In the genomic region with DNA sequence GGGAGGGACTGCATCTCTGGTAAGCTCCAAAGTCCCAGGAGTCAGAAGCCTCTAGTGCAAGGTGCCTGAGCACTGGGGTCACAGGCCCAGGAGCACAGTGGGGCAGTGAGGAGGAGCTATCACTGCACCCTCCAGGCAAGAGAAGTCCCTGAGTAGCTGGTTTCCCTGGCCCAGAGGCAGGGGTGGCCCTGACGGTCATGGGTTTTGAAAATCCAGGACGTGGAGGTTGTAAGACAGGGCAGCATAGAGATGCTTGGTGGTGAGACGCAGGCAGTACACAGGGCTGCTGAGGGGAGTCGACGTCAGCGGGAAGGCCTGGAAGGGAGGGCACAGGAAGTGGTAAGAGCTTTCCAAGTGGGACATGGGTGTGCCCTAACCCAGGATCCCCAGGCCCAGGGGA, we compare ENCODE assay signal across 25 cellular contexts. TPM values are rescaled to one million over a fixed set of nuclear protein-coding genes. Genes with fewer than 3 reads are reported as not detected.
DNase-seq lines count a peak whose midpoint lies in the region; ATAC-seq and TF ChIP-seq lines count a peak whose summit lies in the region.
"Had no signal": no experiment of that assay in that cellular context is flagged by ENCODE, and none has a peak within 500 bp of the region (broad histone marks: within the 10 kb centered on the region; RNA-seq: fewer than 3 reads in every experiment).

No MANE protein-coding gene starts in this region.

- peaks cover 25% of the 10 kb centered on the region for H3K36me3 Mint-ChIP-seq in effector memory CD8-positive, alpha-beta T cell (ENCODE audit: insufficient read depth)
- peaks cover 36% of the 10 kb centered on the region in 2 donors for H3K36me3 Mint-ChIP-seq in stimulated activated naive B cell treated with anti-CD40 and anti-IgM and Interleukin-4, amounts not matched to agents 10 μg/mL and 1 μg/mL and 100 μg/mL, for 72 hours

- DNase-seq in right cardiac atrium (no peak), left ventricle myocardium inferior (no peak), NB4 (ENCODE audit: low read depth) (peak; percentile 28), anterior cingulate cortex (lab: John Stamatoyannopoulos, UW) (no peak)
- no peak for DNase-seq in effector memory CD8-positive, alpha-beta T cell
- DNase-seq in stimulated activated naive B cell treated with anti-CD40 and anti-IgM and Interleukin-4, amounts not matched to agents 10 μg/mL and 1 μg/mL and 100 μg/mL, for 72 hours = no peak
- DNase-seq in stimulated activated CD4-positive, alpha-beta T cell treated with anti-CD3 and anti-CD28 coated beads, Interleukin-4, amount 100 ng/mL, for 24 hours = no peak
- DNase-seq: activated naive CD4-positive, alpha-beta T cell; activated T-cell treated with anti-CD3 and anti-CD28 coated beads, Interleukin-2, amount 50 U/mL, for 1 hour; body of pancreas; DMS79; heart right ventricle; left colon; naive B cell; NCI-H1436 treated with DMSO at 0.1 percent for 48 hours; NCI-H2107; NCI-H446; right lobe of liver; T-helper 9 cell; trophoblast cell had no signal

- H3K4me1 Mint-ChIP-seq in effector memory CD8-positive, alpha-beta T cell (ENCODE audit: low read depth in 2 of 2) = peaks cover 0 to 4% of the 10 kb centered on the region in 2 donors
- H3K4me1 Mint-ChIP-seq in stimulated activated naive B cell treated with anti-CD40 and anti-IgM and Interleukin-4, amounts not matched to agents 10 μg/mL and 1 μg/mL and 100 μg/mL, for 72 hours = peaks cover 0 to 4% of the 10 kb centered on the region in 2 donors

- H3K27me3 ChIP-seq in right cardiac atrium (ENCODE audit: control insufficient read depth, insufficient read depth) (no peaks in the 10 kb centered on the region), left ventricle myocardium inferior (ENCODE audit: low read depth) (no peaks in the 10 kb centered on the region)
- H3K27me3 ChIP-seq: body of pancreas, heart right ventricle, right lobe of liver had no signal

- no peaks in the 10 kb centered on the region for H3K9me3 ChIP-seq in right cardiac atrium (ENCODE audit: control insufficient read depth, low read length)
- no peaks in the 10 kb centered on the region for H3K9me3 ChIP-seq in left ventricle myocardium inferior (replicated peaks)
- H3K9me3 ChIP-seq: body of pancreas, heart right ventricle, right lobe of liver had no signal

- no peaks in the 10 kb centered on the region for H3K4me1 ChIP-seq in right cardiac atrium (ENCODE audit: control insufficient read depth, insufficient read depth, low read length)
- H3K4me1 ChIP-seq in left ventricle myocardium inferior = peaks cover 7% of the 10 kb centered on the region
- H3K4me1 ChIP-seq: body of pancreas, right lobe of liver had no signal

- WGBS in right cardiac atrium = 73% methylated on average over 6 of the region's 6 CpGs

- H3K4me3 Mint-ChIP-seq in effector memory CD8-positive, alpha-beta T cell = no peak overlapping the region
- no peak overlapping the region for H3K4me3 Mint-ChIP-seq in stimulated activated naive B cell treated with anti-CD40 and anti-IgM and Interleukin-4, amounts not matched to agents 10 μg/mL and 1 μg/mL and 100 μg/mL, for 72 hours
- H3K4me3 Mint-ChIP-seq: activated CD4-positive, alpha-beta memory T cell treated with anti-CD3 and anti-CD28 coated beads, Interleukin-2, amount 10 ng/mL, durations not matched to agents 7 days and 5 days; CD4-positive, CD25-positive, alpha-beta regulatory T cell; naive B cell had no signal

- no peak overlapping the region for H3K27ac ChIP-seq in right cardiac atrium (ENCODE audit: low read length)
- no peak overlapping the region for H3K27ac ChIP-seq in left ventricle myocardium inferior (replicated peaks)
- H3K27ac ChIP-seq: body of pancreas, KMS-11, parathyroid adenoma, right lobe of liver, WERI-Rb-1 had no signal

- no peaks in the 10 kb centered on the region for H3K9me3 Mint-ChIP-seq in effector memory CD8-positive, alpha-beta T cell
- H3K9me3 Mint-ChIP-seq in stimulated activated naive B cell treated with anti-CD40 and anti-IgM and Interleukin-4, amounts not matched to agents 10 μg/mL and 1 μg/mL and 100 μg/mL, for 72 hours = no peaks in the 10 kb centered on the region
- H3K9me3 Mint-ChIP-seq: activated CD4-positive, alpha-beta memory T cell treated with anti-CD3 and anti-CD28 coated beads, Interleukin-2, amount 10 ng/mL, durations not matched to agents 7 days and 5 days; CD4-positive, CD25-positive, alpha-beta regulatory T cell; naive B cell had no signal

- TF ChIP-seq CTCF in left ventricle myocardium inferior (IDR thresholded peaks at IDR 0.05; ENCODE audit: borderline replicate concordance) = no peak
- no peak for TF ChIP-seq CTCF in NB4 (IDR thresholded peaks at IDR 0.05; ENCODE audit: low read depth, low read length)

- intact Hi-C loops in right cardiac atrium (cut with DNase I) (loop anchor here in 1 of 4 donors (10.0 kb wide), 1 partner anchor 94 kb away; no protein-coding TSS in a partner anchor), left ventricle myocardium inferior (cut with micrococcal nuclease) (no loop called here)

- H3K4me3 ChIP-seq in right cardiac atrium (ENCODE audit: low read length) = no peak overlapping the region
- no peak overlapping the region for H3K4me3 ChIP-seq in left ventricle myocardium inferior
- no peak overlapping the region for H3K4me3 ChIP-seq in NB4 (ENCODE audit: low read depth, low read length)
- H3K4me3 ChIP-seq: body of pancreas, heart right ventricle, right lobe of liver had no signal

- no peaks in the 10 kb centered on the region for H3K27me3 Mint-ChIP-seq in effector memory CD8-positive, alpha-beta T cell
- no peaks in the 10 kb centered on the region for H3K27me3 Mint-ChIP-seq in stimulated activated naive B cell treated with anti-CD40 and anti-IgM and Interleukin-4, amounts not matched to agents 10 μg/mL and 1 μg/mL and 100 μg/mL, for 72 hours
- H3K27me3 Mint-ChIP-seq: activated CD4-positive, alpha-beta memory T cell treated with anti-CD3 and anti-CD28 coated beads, Interleukin-2, amount 10 ng/mL, durations not matched to agents 7 days and 5 days; CD4-positive, CD25-positive, alpha-beta regulatory T cell; naive B cell had no signal

- H3K36me3 ChIP-seq in left ventricle myocardium inferior = peaks cover 44% of the 10 kb centered on the region

- ATAC-seq in right cardiac atrium = peak; percentile 10 to 14
- ATAC-seq in effector memory CD8-positive, alpha-beta T cell (replicated peaks) = no peak
- no peak for ATAC-seq in stimulated activated naive B cell treated with anti-CD40 and anti-IgM and Interleukin-4, amounts not matched to agents 10 μg/mL and 1 μg/mL and 100 μg/mL, for 72 hours (replicated peaks)
- ATAC-seq: body of pancreas, right lobe of liver had no signal

- TF ChIP-seq POLR2A in NB4 (IDR thresholded peaks at IDR 0.05; ENCODE audit: extremely low read depth, insufficient read length) = no peak

- H3K27ac Mint-ChIP-seq in effector memory CD8-positive, alpha-beta T cell = peak overlapping the region; percentile 67 to 87
- peak overlapping the region; percentile 26 for H3K27ac Mint-ChIP-seq in stimulated activated naive B cell treated with anti-CD40 and anti-IgM and Interleukin-4, amounts not matched to agents 10 μg/mL and 1 μg/mL and 100 μg/mL, for 72 hours

RNA-seq across cellular contexts. Expression of a gene that starts 23.0 kb away (rescaled TPM):
- total RNA-seq in right cardiac atrium (10 to 100 TPM; 15.6 to 20.9 (median 18.9) TPM), left ventricle myocardium inferior (24.0 TPM)
- 29.8 TPM for polyA plus RNA-seq in right cardiac atrium
- total RNA-seq: CD4-positive, CD25-positive, alpha-beta regulatory T cell had no signal

RNA-seq across cellular contexts. Expression of a gene that starts 23.0 kb away (rescaled TPM):
- total RNA-seq in right cardiac atrium (10 to 100 TPM; 13.9 to 27.4 (median 19.9) TPM), left ventricle myocardium inferior (16.7 TPM)
- 15.3 TPM for polyA plus RNA-seq in right cardiac atrium

Comparison
In these comparisons a context has a peak if more than half of its experiments do, and no peak if none do; other contexts are left out.
1. ATAC-seq: peak in right cardiac atrium (2 of 2); none in effector memory CD8-positive, alpha-beta T cell (single experiment) and stimulated activated naive B cell treated with anti-CD40 and anti-IgM and Interleukin-4, amounts not matched to agents 10 μg/mL and 1 μg/mL and 100 μg/mL, for 72 hours (0 of 2).